17 cellular contexts compared by ENCODE assay signal in the genomic region with DNA sequence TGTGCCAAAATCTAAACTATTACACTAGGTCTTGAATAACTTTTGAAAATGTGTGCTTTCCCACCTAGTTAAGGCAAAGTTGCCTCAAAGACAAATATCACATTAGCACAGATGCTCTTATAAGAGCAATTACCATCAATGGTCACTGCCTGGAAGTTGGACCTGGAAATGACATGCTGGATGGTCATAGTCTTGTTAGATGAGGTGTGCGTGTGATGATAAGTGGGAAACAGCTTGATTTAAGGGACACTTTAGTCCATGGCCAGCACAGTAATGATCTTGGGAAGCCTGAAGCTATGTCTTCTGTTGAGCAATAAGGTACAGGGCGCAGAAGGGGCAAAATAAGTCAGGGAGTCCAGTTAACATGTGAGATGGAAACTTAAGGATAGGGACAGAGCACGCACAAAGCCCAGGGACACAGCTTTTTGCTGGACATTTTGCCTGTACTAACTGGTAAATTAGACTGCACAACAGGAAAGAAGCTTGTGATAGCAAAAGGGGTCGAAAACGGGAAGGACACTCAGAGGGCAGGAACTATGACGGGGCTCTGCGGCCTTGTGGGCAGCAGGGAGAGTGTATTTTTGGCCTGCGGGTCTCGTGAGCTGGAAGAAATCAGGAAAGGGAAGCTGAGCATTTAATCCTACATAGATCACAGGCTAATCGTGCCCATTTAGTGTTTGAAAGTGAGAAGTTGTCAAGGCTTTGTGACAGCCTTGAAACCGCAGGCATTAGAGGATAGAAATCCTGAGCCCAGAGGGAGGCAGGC.
DNase-seq lines count a peak whose midpoint lies in the region; ATAC-seq and TF ChIP-seq lines count a peak whose summit lies in the region.
"Had no signal": no experiment of that assay in that cellular context is flagged by ENCODE, and none has a peak within 500 bp of the region (broad histone marks: within the 10 kb centered on the region; RNA-seq: fewer than 3 reads in every experiment).

No MANE protein-coding gene starts in this region.

- intact Hi-C loops in left ventricle myocardium inferior (cut with micrococcal nuclease) (no loop called here), posterior vena cava (cut with DNase I) (no loop called here)

- H3K36me3 Mint-ChIP-seq in activated T-cell treated with anti-CD3 and anti-CD28 coated beads, Interleukin-2, amount 50 U/mL, for 24 hours (ENCODE audit: low read depth), result no peaks in the 10 kb centered on the region
- H3K36me3 Mint-ChIP-seq: activated CD8-positive, alpha-beta memory T cell treated with anti-CD3 and anti-CD28 coated beads, Interleukin-2, amount 10 ng/mL, durations not matched to agents 7 days and 5 days; activated naive CD4-positive, alpha-beta T cell treated with anti-CD3 and anti-CD28 coated beads, Interleukin-2, amount 10 ng/mL, durations not matched to agents 7 days and 5 days had no signal

- H3K4me1 Mint-ChIP-seq in activated T-cell treated with anti-CD3 and anti-CD28 coated beads, Interleukin-2, amount 50 U/mL, for 24 hours (ENCODE audit: low read depth), result no peaks in the 10 kb centered on the region
- H3K4me1 Mint-ChIP-seq: activated CD8-positive, alpha-beta memory T cell treated with anti-CD3 and anti-CD28 coated beads, Interleukin-2, amount 10 ng/mL, durations not matched to agents 7 days and 5 days; activated naive CD4-positive, alpha-beta T cell treated with anti-CD3 and anti-CD28 coated beads, Interleukin-2, amount 10 ng/mL, durations not matched to agents 7 days and 5 days had no signal

- no peaks in the 10 kb centered on the region for H3K27me3 Mint-ChIP-seq in activated T-cell treated with anti-CD3 and anti-CD28 coated beads, Interleukin-2, amount 50 U/mL, for 24 hours
- H3K27me3 Mint-ChIP-seq: activated CD8-positive, alpha-beta memory T cell treated with anti-CD3 and anti-CD28 coated beads, Interleukin-2, amount 10 ng/mL, durations not matched to agents 7 days and 5 days; activated naive CD4-positive, alpha-beta T cell treated with anti-CD3 and anti-CD28 coated beads, Interleukin-2, amount 10 ng/mL, durations not matched to agents 7 days and 5 days had no signal

- no peaks in the 10 kb centered on the region for H3K27me3 ChIP-seq in left ventricle myocardium inferior (ENCODE audit: low read depth)
- H3K27me3 ChIP-seq in brain microvascular endothelial cell (replicated peaks), result no peaks in the 10 kb centered on the region
- H3K27me3 ChIP-seq: vagina had no signal

- no peaks in the 10 kb centered on the region for H3K36me3 ChIP-seq in left ventricle myocardium inferior
- no peaks in the 10 kb centered on the region for H3K36me3 ChIP-seq in brain microvascular endothelial cell (replicated peaks)
- H3K36me3 ChIP-seq: vagina had no signal

- H3K27ac ChIP-seq in left ventricle myocardium inferior (replicated peaks), result peak overlapping the region; percentile 30
- H3K27ac ChIP-seq in brain microvascular endothelial cell, result no peak overlapping the region
- H3K27ac ChIP-seq: vagina had no signal

- H3K9me3 ChIP-seq in left ventricle myocardium inferior (replicated peaks), result no peaks in the 10 kb centered on the region
- H3K9me3 ChIP-seq: vagina had no signal

- no peak for TF ChIP-seq CTCF in left ventricle myocardium inferior (IDR thresholded peaks at IDR 0.05; ENCODE audit: borderline replicate concordance)
- no peak for TF ChIP-seq CTCF in brain microvascular endothelial cell (IDR thresholded peaks at IDR 0.05; ENCODE audit: low read depth, low read length, missing control alignments)

- H3K4me3 Mint-ChIP-seq in activated T-cell treated with anti-CD3 and anti-CD28 coated beads, Interleukin-2, amount 50 U/mL, for 24 hours, result no peak overlapping the region
- H3K4me3 Mint-ChIP-seq: activated CD8-positive, alpha-beta memory T cell treated with anti-CD3 and anti-CD28 coated beads, Interleukin-2, amount 10 ng/mL, durations not matched to agents 7 days and 5 days; activated naive CD4-positive, alpha-beta T cell treated with anti-CD3 and anti-CD28 coated beads, Interleukin-2, amount 10 ng/mL, durations not matched to agents 7 days and 5 days had no signal

- H3K4me3 ChIP-seq in left ventricle myocardium inferior, result no peak overlapping the region
- no peak overlapping the region for H3K4me3 ChIP-seq in brain microvascular endothelial cell (ENCODE audit: low read depth, low read length)
- H3K4me3 ChIP-seq: vagina had no signal

- ATAC-seq in GM18861 (IDR thresholded peaks at IDR 0.05; ENCODE audit: unreplicated experiment) (no peak), GM19455 (IDR thresholded peaks at IDR 0.05; ENCODE audit: unreplicated experiment) (no peak)
- ATAC-seq: activated CD8-positive, alpha-beta memory T cell treated with anti-CD3 and anti-CD28 coated beads, Interleukin-2, amount 10 ng/mL, durations not matched to agents 7 days and 5 days had no signal

- H3K4me1 ChIP-seq in left ventricle myocardium inferior, result peaks cover 18% of the 10 kb centered on the region

- in situ Hi-C loops in brain microvascular endothelial cell (cut with HindIII; ENCODE audit: low pct_ligation_motif_present, low sequenced_read_pairs), result no loop called here

- no peak overlapping the region for H3K27ac Mint-ChIP-seq in activated T-cell treated with anti-CD3 and anti-CD28 coated beads, Interleukin-2, amount 50 U/mL, for 24 hours
- H3K27ac Mint-ChIP-seq: activated CD8-positive, alpha-beta memory T cell treated with anti-CD3 and anti-CD28 coated beads, Interleukin-2, amount 10 ng/mL, durations not matched to agents 7 days and 5 days; activated naive CD4-positive, alpha-beta T cell treated with anti-CD3 and anti-CD28 coated beads, Interleukin-2, amount 10 ng/mL, durations not matched to agents 7 days and 5 days had no signal

- peak; percentile 68 for DNase-seq in GDM1 (lab: John Stamatoyannopoulos, UW)
- DNase-seq in SKM-1 (lab: John Stamatoyannopoulos, UW; ENCODE audit: unreplicated experiment), result peak; percentile 41
- DNase-seq in left ventricle myocardium inferior, result peak; percentile 44
- DNase-seq in posterior vena cava (ENCODE audit: low spot score), result peak; percentile 83
- DNase-seq in brain microvascular endothelial cell, result no peak
- no peak for DNase-seq in activated T-cell treated with anti-CD3 and anti-CD28 coated beads, Interleukin-2, amount 50 U/mL, for 24 hours
- DNase-seq: activated CD8-positive, alpha-beta memory T cell treated with anti-CD3 and anti-CD28 coated beads, Interleukin-2, amount 10 ng/mL, durations not matched to agents 7 days and 5 days; activated naive CD4-positive, alpha-beta T cell treated with anti-CD3 and anti-CD28 coated beads, Interleukin-2, amount 10 ng/mL, durations not matched to agents 7 days and 5 days; KG1; NCI-H187; NCI-H69; occipital lobe; stimulated activated CD4-positive, alpha-beta T cell treated with anti-CD3 and anti-CD28 coated beads, Interleukin-1b, Interleukin-23, amount 100 ng/mL, for 48 hours; stimulated activated CD8-positive, alpha-beta memory T cell treated with anti-CD3 and anti-CD28 coated beads, Interleukin-4, amount 100 ng/mL, for 48 hours had no signal

- peaks cover 8% of the 10 kb centered on the region for H3K9me3 Mint-ChIP-seq in activated T-cell treated with anti-CD3 and anti-CD28 coated beads, Interleukin-2, amount 50 U/mL, for 24 hours

Comparison
In these comparisons a context has a peak if more than half of its experiments do, and no peak if none do; other contexts are left out.
1. DNase-seq: peak in GDM1 (single experiment), SKM-1 (single experiment), left ventricle myocardium inferior (single experiment) and posterior vena cava (single experiment); none in brain microvascular endothelial cell (single experiment) and activated T-cell treated with anti-CD3 and anti-CD28 coated beads, Interleukin-2, amount 50 U/mL, for 24 hours (single experiment).